22 cellular contexts compared by ENCODE assay signal in the genomic region with DNA sequence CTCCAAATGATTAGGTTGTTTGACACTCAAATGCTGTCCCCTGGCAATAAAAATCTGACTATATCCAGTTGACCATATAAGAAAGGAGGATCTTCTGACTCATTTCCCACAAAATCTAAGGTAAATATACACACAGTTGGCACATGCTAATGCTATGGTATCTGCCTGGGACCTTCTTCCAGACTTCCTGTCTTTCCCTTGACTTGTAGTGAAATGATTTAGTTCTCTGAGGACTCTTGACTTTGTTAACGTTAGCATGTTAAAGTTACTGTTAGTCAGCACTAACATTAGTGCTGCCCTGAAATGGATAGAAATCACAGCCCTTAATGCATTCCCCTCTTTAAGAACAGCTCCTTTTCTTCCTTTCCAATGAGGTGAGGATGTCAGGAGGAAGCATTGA.
"Had no signal": no experiment of that assay in that cellular context is flagged by ENCODE, and none has a peak within 500 bp of the region (broad histone marks: within the 10 kb centered on the region; RNA-seq: fewer than 3 reads in every experiment).

No MANE protein-coding gene starts in this region.

- H3K4me1 Mint-ChIP-seq: activated CD4-positive, alpha-beta T cell treated with anti-CD3 and anti-CD28 coated beads, Interleukin-2, amount 10 ng/mL, durations not matched to agents 24 days and 14 days; activated CD8-positive, alpha-beta memory T cell treated with anti-CD3 and anti-CD28 coated beads, Interleukin-2, amount 10 ng/mL, durations not matched to agents 7 days and 5 days; activated naive CD8-positive, alpha-beta T cell treated with anti-CD3 and anti-CD28 coated beads, Interleukin-2, amount 50 U/mL, for 24 hours; T-helper 17 cell had no signal

- H3K4me1 ChIP-seq: ascending aorta had no signal

- H3K27ac ChIP-seq: ascending aorta, brain microvascular endothelial cell had no signal

- H3K27me3 ChIP-seq: ascending aorta, brain microvascular endothelial cell had no signal

- H3K36me3 Mint-ChIP-seq: activated CD8-positive, alpha-beta memory T cell treated with anti-CD3 and anti-CD28 coated beads, Interleukin-2, amount 10 ng/mL, durations not matched to agents 7 days and 5 days; activated naive CD4-positive, alpha-beta T cell treated with anti-CD3 and anti-CD28 coated beads, Interleukin-2, amount 50 U/mL, for 72 hours; WTC11 had no signal

- H3K9me3 ChIP-seq: ascending aorta had no signal

- H3K27me3 Mint-ChIP-seq: activated CD4-positive, alpha-beta T cell treated with anti-CD3 and anti-CD28 coated beads, Interleukin-2, amount 10 ng/mL, durations not matched to agents 24 days and 14 days; activated CD8-positive, alpha-beta memory T cell treated with anti-CD3 and anti-CD28 coated beads, Interleukin-2, amount 10 ng/mL, durations not matched to agents 7 days and 5 days; activated naive CD8-positive, alpha-beta T cell treated with anti-CD3 and anti-CD28 coated beads, Interleukin-2, amount 50 U/mL, for 24 hours; activated T-cell treated with anti-CD3 and anti-CD28 coated beads, Interleukin-2, amount 50 U/mL, for 24 hours; T-helper 17 cell had no signal

- H3K36me3 ChIP-seq: ascending aorta, brain microvascular endothelial cell had no signal

- DNase-seq: activated CD4-positive, alpha-beta T cell treated with anti-CD3 and anti-CD28 coated beads for 1 hour; activated CD4-positive, alpha-beta T cell treated with anti-CD3 and anti-CD28 coated beads, Interleukin-2, amount 10 ng/mL, durations not matched to agents 24 days and 14 days; activated CD4-positive, alpha-beta T cell treated with anti-CD3 and anti-CD28 coated beads, Interleukin-2, amount 50 U/mL, for 48 hours; activated CD8-positive, alpha-beta memory T cell treated with anti-CD3 and anti-CD28 coated beads, Interleukin-2, amount 10 ng/mL, durations not matched to agents 7 days and 5 days; activated effector memory CD4-positive, alpha-beta T cell treated with anti-CD3 and anti-CD28 coated beads, Interleukin-2, amount 50 U/mL, for 16 hours; activated naive CD4-positive, alpha-beta T cell treated with Interleukin-2 at 50 U/mL for 16 hours; activated naive CD8-positive, alpha-beta T cell treated with anti-CD3 and anti-CD28 coated beads, Interleukin-2, amount 50 U/mL, for 24 hours; activated T-cell treated with anti-CD3 and anti-CD28 coated beads, Interleukin-2, amount 50 U/mL, for 24 hours; amniotic stem cell; brain microvascular endothelial cell; cerebellar nuclear complex; NCI-H1092; NCI-H1417; NCI-H2029; NCI-H2107; NCI-H510A treated with DMSO at 0.1 percent for 48 hours; SHP77; T-helper 17 cell; T-helper 9 cell had no signal

- H3K27ac Mint-ChIP-seq: activated CD4-positive, alpha-beta T cell treated with anti-CD3 and anti-CD28 coated beads, Interleukin-2, amount 10 ng/mL, durations not matched to agents 24 days and 14 days; activated CD8-positive, alpha-beta memory T cell treated with anti-CD3 and anti-CD28 coated beads, Interleukin-2, amount 10 ng/mL, durations not matched to agents 7 days and 5 days; activated naive CD4-positive, alpha-beta T cell treated with anti-CD3 and anti-CD28 coated beads, Interleukin-2, amount 50 U/mL, for 72 hours; activated naive CD8-positive, alpha-beta T cell treated with anti-CD3 and anti-CD28 coated beads, Interleukin-2, amount 50 U/mL, for 24 hours; activated T-cell treated with anti-CD3 and anti-CD28 coated beads, Interleukin-2, amount 50 U/mL, for 24 hours; T-helper 17 cell; WTC11 had no signal

- H3K4me3 Mint-ChIP-seq: activated CD4-positive, alpha-beta T cell treated with anti-CD3 and anti-CD28 coated beads, Interleukin-2, amount 10 ng/mL, durations not matched to agents 24 days and 14 days; activated CD8-positive, alpha-beta memory T cell treated with anti-CD3 and anti-CD28 coated beads, Interleukin-2, amount 10 ng/mL, durations not matched to agents 7 days and 5 days; activated naive CD8-positive, alpha-beta T cell treated with anti-CD3 and anti-CD28 coated beads, Interleukin-2, amount 50 U/mL, for 24 hours; activated T-cell treated with anti-CD3 and anti-CD28 coated beads, Interleukin-2, amount 50 U/mL, for 24 hours; T-helper 17 cell; WTC11 had no signal

- H3K4me3 ChIP-seq: ascending aorta had no signal

- ATAC-seq: activated CD8-positive, alpha-beta memory T cell treated with anti-CD3 and anti-CD28 coated beads, Interleukin-2, amount 10 ng/mL, durations not matched to agents 7 days and 5 days; activated naive CD4-positive, alpha-beta T cell treated with anti-CD3 and anti-CD28 coated beads, Interleukin-2, amount 50 U/mL, for 72 hours; activated naive CD8-positive, alpha-beta T cell treated with anti-CD3 and anti-CD28 coated beads, Interleukin-2, amount 50 U/mL, for 24 hours; T-helper 17 cell; WTC11 had no signal

- H3K9me3 Mint-ChIP-seq: activated CD4-positive, alpha-beta T cell treated with anti-CD3 and anti-CD28 coated beads, Interleukin-2, amount 10 ng/mL, durations not matched to agents 24 days and 14 days; activated naive CD8-positive, alpha-beta T cell treated with anti-CD3 and anti-CD28 coated beads, Interleukin-2, amount 50 U/mL, for 24 hours had no signal
